In the genomic region with DNA sequence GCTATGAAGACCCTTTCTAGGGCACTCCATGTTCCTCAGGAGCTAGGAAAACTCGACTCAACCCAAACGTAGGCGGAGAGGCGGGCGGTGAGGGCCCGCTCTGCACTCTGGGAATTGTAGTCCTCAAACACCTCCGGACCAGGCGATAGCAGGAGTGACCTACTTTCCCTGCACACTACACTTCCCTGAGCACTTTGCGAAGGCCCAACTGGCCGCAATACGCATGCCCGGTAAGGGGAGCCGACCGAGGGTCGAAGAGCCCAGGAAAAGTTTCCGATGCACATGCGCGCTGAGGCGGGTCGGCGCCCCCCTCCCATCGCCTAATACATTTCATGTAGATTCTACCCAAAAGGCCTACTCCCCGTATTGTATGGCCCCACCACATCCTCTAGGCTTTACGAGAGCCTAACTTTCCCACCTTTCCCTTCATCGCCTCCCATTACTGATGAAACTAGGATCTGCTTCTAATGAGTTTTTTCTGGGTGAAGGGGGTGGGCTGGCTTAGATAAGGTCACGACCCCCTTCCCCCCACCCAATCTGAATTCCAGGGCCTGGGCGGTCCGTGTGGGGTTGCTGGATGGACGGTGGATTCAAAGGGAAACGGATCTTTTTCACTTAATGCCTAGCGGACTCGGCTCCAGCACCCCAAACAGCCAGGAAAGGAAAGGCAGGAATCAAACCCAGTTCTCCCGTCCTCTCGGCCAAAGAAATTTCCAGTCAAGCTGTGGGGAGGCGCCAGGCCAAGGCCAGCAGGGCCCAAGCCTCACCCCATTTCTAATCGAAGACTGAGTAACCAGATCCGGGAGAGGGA, we compare ENCODE assay signal across 8 cellular contexts. TPM values are rescaled to one million over a fixed set of nuclear protein-coding genes. Genes with fewer than 3 reads are reported as not detected.
DNase-seq lines count a peak whose midpoint lies in the region; ATAC-seq and TF ChIP-seq lines count a peak whose summit lies in the region.

No MANE protein-coding gene starts in this region.

- H3K4me3 ChIP-seq in Jurkat, Clone E6-1 (ENCODE audit: low read length), result peak overlapping the region; percentile 89
- H3K4me3 ChIP-seq in Peyer's patch, result peak overlapping the region; percentile 75 to 89 (median 84)
- H3K4me3 ChIP-seq in mucosa of stomach (ENCODE audit: low read length), result peak overlapping the region; percentile 84

- H3K27ac Mint-ChIP-seq in activated T-cell treated with anti-CD3 and anti-CD28 coated beads, Interleukin-2, amount 50 U/mL, for 72 hours, result peak overlapping the region; percentile 93

- H3K27ac ChIP-seq in Peyer's patch, result peak overlapping the region; percentile 98 to 100 (median 99)

- no peaks in the 10 kb centered on the region for H3K27me3 ChIP-seq in Peyer's patch
- H3K27me3 ChIP-seq in mucosa of stomach (ENCODE audit: control insufficient read depth, insufficient read depth, low read length), result no peaks in the 10 kb centered on the region

- H3K36me3 ChIP-seq in Peyer's patch (peaks cover 0 to 22% (median 0%) of the 10 kb centered on the region in 3 donors), mucosa of stomach (ENCODE audit: control insufficient read depth, insufficient read depth, low read length) (no peaks in the 10 kb centered on the region)

- H3K27me3 Mint-ChIP-seq in activated T-cell treated with anti-CD3 and anti-CD28 coated beads, Interleukin-2, amount 50 U/mL, for 72 hours (ENCODE audit: low read depth), result no peaks in the 10 kb centered on the region

- H3K4me1 Mint-ChIP-seq in activated T-cell treated with anti-CD3 and anti-CD28 coated beads, Interleukin-2, amount 50 U/mL, for 72 hours (ENCODE audit: low read depth), result peaks cover 41% of the 10 kb centered on the region

- TF ChIP-seq CTCF in Peyer's patch (IDR thresholded peaks at IDR 0.05), result no peak

- H3K9me3 Mint-ChIP-seq in activated T-cell treated with anti-CD3 and anti-CD28 coated beads, Interleukin-2, amount 50 U/mL, for 72 hours, result no peaks in the 10 kb centered on the region

- peak; percentile 44 to 63 for TF ChIP-seq POLR2A in Peyer's patch (IDR thresholded peaks at IDR 0.05)

- peak overlapping the region; percentile 90 to 98 for H3K4me3 Mint-ChIP-seq in activated T-cell treated with anti-CD3 and anti-CD28 coated beads, Interleukin-2, amount 50 U/mL, for 72 hours

- H3K9me3 ChIP-seq in Peyer's patch (no peaks in the 10 kb centered on the region), mucosa of stomach (ENCODE audit: control insufficient read depth, low read length) (no peaks in the 10 kb centered on the region)

- ATAC-seq in GM21529 (IDR thresholded peaks at IDR 0.05; ENCODE audit: unreplicated experiment), result peak; percentile 44
- peak; percentile 59 to 61 for ATAC-seq in activated T-cell treated with anti-CD3 and anti-CD28 coated beads, Interleukin-2, amount 50 U/mL, for 72 hours (replicated peaks in 1 of 2)
- ATAC-seq in esophagus mucosa, result peak; percentile 64

- H3K36me3 Mint-ChIP-seq in activated T-cell treated with anti-CD3 and anti-CD28 coated beads, Interleukin-2, amount 50 U/mL, for 72 hours (ENCODE audit: insufficient read depth in 2 of 2), result peaks cover 8 to 17% of the 10 kb centered on the region in 2 donors

- H3K4me1 ChIP-seq in Peyer's patch, result peaks cover 0 to 26% (median 4%) of the 10 kb centered on the region in 4 donors
- peaks cover 27% of the 10 kb centered on the region for H3K4me1 ChIP-seq in mucosa of stomach (ENCODE audit: control insufficient read depth, insufficient read depth, low read length)

- DNase-seq in DMS 273 treated with DMSO at 0.1 percent for 48 hours (lab: John Stamatoyannopoulos, UW), result peak; percentile 60
- DNase-seq in Jurkat, Clone E6-1 (ENCODE audit: low read depth, low spot score), result peak; percentile 86
- DNase-seq in Peyer's patch, result peak; percentile 56 to 96 (median 88)
- peak; percentile 88 to 90 for DNase-seq in activated T-cell treated with anti-CD3 and anti-CD28 coated beads, Interleukin-2, amount 50 U/mL, for 72 hours
- DNase-seq in stimulated activated CD8-positive, alpha-beta memory T cell treated with anti-CD3 and anti-CD28 coated beads, Interleukin-4, amount 100 ng/mL, for 4 hours (ENCODE audit: low read depth in 2 of 2, low spot score in 1 of 2), result peak; percentile 62 to 80

- H3K9ac ChIP-seq in mucosa of stomach (ENCODE audit: low read length), result peak overlapping the region; percentile 93

RNA-seq across cellular contexts. Expression of a gene that starts 2.0 kb away (rescaled TPM):
- polyA plus RNA-seq in Jurkat, Clone E6-1 (2012; ENCODE audit: insufficient read depth, insufficient read length), result 9.1 TPM
- total RNA-seq in Peyer's patch (10 to 100 TPM; 18.2 to 78.6 (median 74.4) TPM), esophagus mucosa (19.6 TPM)
- total RNA-seq in activated T-cell treated with anti-CD3 and anti-CD28 coated beads, Interleukin-2, amount 50 U/mL, for 72 hours, result 10 to 100 TPM; 32.5 TPM

RNA-seq across cellular contexts. Expression of a gene that starts 23.9 kb away (rescaled TPM):
- 165 TPM for polyA plus RNA-seq in Jurkat, Clone E6-1 (2012; ENCODE audit: insufficient read depth, insufficient read length)
- 10 to 100 TPM; 20.6 to 31.3 (median 23.0) TPM for total RNA-seq in Peyer's patch
- total RNA-seq in activated T-cell treated with anti-CD3 and anti-CD28 coated beads, Interleukin-2, amount 50 U/mL, for 72 hours, result 10 to 100 TPM; 69.2 to 77.4 TPM
- total RNA-seq in esophagus mucosa, result 39.2 TPM

RNA-seq across cellular contexts. Expression of a gene that starts 24.4 kb away (rescaled TPM):
- 98.6 TPM for polyA plus RNA-seq in Jurkat, Clone E6-1 (2012; ENCODE audit: insufficient read depth, insufficient read length)
- total RNA-seq in Peyer's patch, result 100 to 1,000 TPM; 115 to 394 (median 356) TPM
- 10 to 100 TPM; 73.3 to 74.9 TPM for total RNA-seq in activated T-cell treated with anti-CD3 and anti-CD28 coated beads, Interleukin-2, amount 50 U/mL, for 72 hours
- total RNA-seq in esophagus mucosa, result 66.5 TPM

Comparison
In these comparisons a context has a peak if more than half of its experiments do, and no peak if none do; other contexts are left out.
1. Peak in every context shown above with its lines: DNase-seq, ATAC-seq, H3K4me3 ChIP-seq and H3K27ac ChIP-seq.